In genomic region chr1:152961201-152961891, GRCh38 we compare ENCODE assay signal across 2 cellular contexts.
TF ChIP-seq lines count a peak whose summit lies in the region.

No MANE protein-coding gene starts in this region.

TF ChIP-seq in GM23338, 12 proteins besides CTCF, POLR2A, EP300 and RAD21:
- TF ChIP-seq ZNF114 (CRISPR knock-in tag; IDR thresholded peaks at IDR 0.05) (no peak), STAT1 (IDR thresholded peaks at IDR 0.05; ENCODE audit: unreplicated experiment) (no peak), ZNF331 (CRISPR knock-in tag; IDR thresholded peaks at IDR 0.05; ENCODE audit: low read depth) (no peak), REST (IDR thresholded peaks at IDR 0.05; ENCODE audit: unreplicated experiment) (no peak), JUNB (IDR thresholded peaks at IDR 0.05; ENCODE audit: unreplicated experiment) (no peak), POLR2AphosphoS5 (IDR thresholded peaks at IDR 0.05; ENCODE audit: low read depth) (no peak), ZNF462 (CRISPR knock-in tag; IDR thresholded peaks at IDR 0.05) (no peak), NANOG (IDR thresholded peaks at IDR 0.05; ENCODE audit: borderline replicate concordance) (no peak), CREB1 (CRISPR knock-in tag; IDR thresholded peaks at IDR 0.05; ENCODE audit: low read depth) (no peak), EZH2phosphoT487 (IDR thresholded peaks at IDR 0.05; ENCODE audit: unreplicated experiment) (no peak)

TF ChIP-seq in K562, 482 proteins besides CTCF, POLR2A, EP300 and RAD21:
- no peak for TF ChIP-seq SNAPC5 (CRISPR knock-in tag; IDR thresholded peaks at IDR 0.05)
- TF ChIP-seq ZNF3 (CRISPR knock-in tag; IDR thresholded peaks at IDR 0.05): no peak
- TF ChIP-seq DNMT1 (IDR thresholded peaks at IDR 0.05): no peak
- no peak for TF ChIP-seq ZNF561 (CRISPR knock-in tag; conservative IDR thresholded peaks at IDR 0.05)
- TF ChIP-seq POLR2G (IDR thresholded peaks at IDR 0.05; ENCODE audit: low read depth, low read length): no peak
- TF ChIP-seq PPARD (CRISPR knock-in tag; IDR thresholded peaks at IDR 0.05): no peak
- no peak for TF ChIP-seq CTBP1 (IDR thresholded peaks at IDR 0.05; ENCODE audit: borderline replicate concordance)
- no peak for TF ChIP-seq ZNF507 (tag; conservative IDR thresholded peaks at IDR 0.05)
- no peak for TF ChIP-seq FIP1L1 (IDR thresholded peaks at IDR 0.05; ENCODE audit: low read depth, low read length, poor library complexity, severe bottlenecking)
- TF ChIP-seq ZNF121 (CRISPR knock-in tag; conservative IDR thresholded peaks at IDR 0.05): no peak
- TF ChIP-seq SNIP1 (IDR thresholded peaks at IDR 0.05; ENCODE audit: low read depth): no peak
- no peak for TF ChIP-seq TFAP4 (CRISPR knock-in tag; IDR thresholded peaks at IDR 0.05; ENCODE audit: borderline replicate concordance)
- no peak for TF ChIP-seq NR4A1 (CRISPR knock-in tag; IDR thresholded peaks at IDR 0.05)
- TF ChIP-seq NR4A1 (tag; IDR thresholded peaks at IDR 0.05): no peak
- no peak for TF ChIP-seq USF1 (CRISPR knock-in tag; IDR thresholded peaks at IDR 0.05)
